ENCODE assay signal across 22 cellular contexts in the genomic region with DNA sequence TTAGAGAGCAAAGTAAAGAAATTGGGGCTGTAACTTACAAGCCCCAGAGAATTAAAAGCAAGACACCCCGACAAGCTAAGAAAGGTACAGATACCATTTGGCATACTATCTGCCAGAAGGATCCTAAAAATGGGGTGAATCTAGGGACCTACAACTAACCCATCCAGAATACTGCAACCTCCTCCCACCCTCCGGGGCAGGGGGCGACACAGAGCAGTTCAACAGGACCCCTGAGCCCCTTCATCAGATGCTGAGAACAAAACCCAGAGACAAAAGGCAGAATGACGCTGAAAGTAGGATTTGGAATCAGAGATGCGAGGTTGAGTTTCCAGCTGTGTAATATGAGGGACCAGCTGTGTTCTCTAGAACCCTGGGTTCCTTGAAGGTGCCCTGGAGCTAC.
A peak's percentile ranks its signal among the peaks of the same experiment; 100 is the strongest.
DNase-seq lines count a peak whose midpoint lies in the region; ATAC-seq, FAIRE-seq and TF ChIP-seq lines count a peak whose summit lies in the region.
"Had no signal": no experiment of that assay in that cellular context is flagged by ENCODE, and none has a peak within 500 bp of the region (broad histone marks: within the 10 kb centered on the region; RNA-seq: fewer than 3 reads in every experiment).

No MANE protein-coding gene starts in this region.

- H3K36me3 ChIP-seq in OCI-LY7 (ENCODE audit: insufficient read depth, low read length) (no peaks in the 10 kb centered on the region), pancreas (no peaks in the 10 kb centered on the region), left ventricle myocardium inferior (no peaks in the 10 kb centered on the region)
- H3K36me3 ChIP-seq: SJSA1, upper lobe of right lung had no signal

- no peak for FAIRE-seq in pancreas (lab: Jason Lieb, UNC)
- FAIRE-seq: A204.1, colon, endothelial cell of umbilical vein had no signal

- no peak overlapping the region for H3K4me2 ChIP-seq in OCI-LY7 (ENCODE audit: low read length)

- no peak overlapping the region for H2AFZ ChIP-seq in OCI-LY7 (ENCODE audit: low read length)

- H3K4me3 ChIP-seq in OCI-LY7 (ENCODE audit: low read depth, low read length, poor library complexity, severe bottlenecking) (no peak overlapping the region), epithelial cell of proximal tubule (ENCODE audit: low read depth, low read length) (no peak overlapping the region), pancreas (no peak overlapping the region), left ventricle myocardium inferior (no peak overlapping the region)
- H3K4me3 ChIP-seq: SJSA1, upper lobe of right lung had no signal

- no peaks in the 10 kb centered on the region for H4K20me1 ChIP-seq in OCI-LY7 (ENCODE audit: insufficient read depth, low read length)

- H3K27ac ChIP-seq in OCI-LY7 (ENCODE audit: low read depth, low read length, poor library complexity, severe bottlenecking) (no peak overlapping the region), pancreas (peak overlapping the region; percentile 79 to 93 (median 86)), left ventricle myocardium inferior (replicated peaks) (no peak overlapping the region)
- H3K27ac ChIP-seq: SJSA1, upper lobe of right lung had no signal

- no peaks in the 10 kb centered on the region for H3K9me2 ChIP-seq in OCI-LY7 (ENCODE audit: insufficient read depth, low read length)

- BruUV-seq in OCI-LY7 (replicated peaks; lab: Mats Ljungman, UMichigan) = no TSS peak

- POLR2A ChIA-PET in OCI-LY7 (lab: Charles Lee) = interaction anchor here (0.6 to 0.9 kb wide), 2 partner anchors 21 to 107 kb away, joined by 3 read pairs; no protein-coding TSS in a partner anchor

- peak; percentile 35; the same call in 1 of the 2 replicates for TF ChIP-seq CTCF in OCI-LY7 (conservative IDR thresholded peaks at IDR 0.05; ENCODE audit: low read length)
- TF ChIP-seq CTCF in epithelial cell of proximal tubule (conservative IDR thresholded peaks at IDR 0.05; ENCODE audit: low read depth, low read length) = peak; percentile 12
- no peak for TF ChIP-seq CTCF in pancreas (IDR thresholded peaks at IDR 0.05)
- no peak for TF ChIP-seq CTCF in left ventricle myocardium inferior (IDR thresholded peaks at IDR 0.05; ENCODE audit: borderline replicate concordance)

- DNase-seq in NCI-H1417 (lab: John Stamatoyannopoulos, UW) (peak in 2 of 3 experiments; percentile 28 to 46), NCI-H1417 treated with DMSO at 0.1 percent for 48 hours (lab: John Stamatoyannopoulos, UW) (no peak), OCI-LY7 (ENCODE audit: low spot score) (no peak), epithelial cell of proximal tubule (ENCODE audit: low read depth) (no peak), pancreas (peak in 1 of 6 donors; percentile 9), DMS53 (lab: John Stamatoyannopoulos, UW) (no peak), left ventricle myocardium inferior (no peak), hypothalamus (lab: John Stamatoyannopoulos, UW) (no peak)
- DNase-seq: activated CD4-positive, alpha-beta T cell treated with anti-CD3 and anti-CD28 coated beads for 1 hour; activated gamma-delta T cell treated with Interleukin-2 at 50 U/mL for 16 hours; amniotic stem cell; C1 segment of cervical spinal cord; DMS153; foreskin melanocyte; natural killer cell; NCI-H1105 treated with DMSO at 0.1 percent for 48 hours; upper lobe of right lung had no signal

- 76 to 88% methylated on average over 5 of the region's 5 CpGs for WGBS in pancreas, 2 donors

- H3K9me3 ChIP-seq in OCI-LY7 (ENCODE audit: low read length) (no peaks in the 10 kb centered on the region), pancreas (no peaks in the 10 kb centered on the region), left ventricle myocardium inferior (replicated peaks) (no peaks in the 10 kb centered on the region)
- H3K9me3 ChIP-seq: SJSA1, upper lobe of right lung had no signal

- ATAC-seq in pancreas = no peak
- ATAC-seq: HCT116, natural killer cell, upper lobe of right lung had no signal

- H3K79me2 ChIP-seq in OCI-LY7 (ENCODE audit: insufficient read depth, low read depth, low read length) = no peaks in the 10 kb centered on the region

- intact Hi-C loops in OCI-LY7 (cut with micrococcal nuclease; ENCODE audit: unreplicated experiment) = no loop called here
- intact Hi-C loops in pancreas (cut with DNase I) = loop anchor here in 2 of 3 donors (5.0 kb wide), 1 partner anchor 68 kb away; no protein-coding TSS in a partner anchor
- intact Hi-C loops in left ventricle myocardium inferior (cut with micrococcal nuclease) = no loop called here

- H3K4me1 ChIP-seq in OCI-LY7 (ENCODE audit: insufficient read depth, low read length, poor library complexity, severe bottlenecking) (no peaks in the 10 kb centered on the region), pancreas (peaks cover 66 to 76% (median 73%) of the 10 kb centered on the region in 3 donors), left ventricle myocardium inferior (peaks cover 35% of the 10 kb centered on the region)

- H3K27me3 ChIP-seq in pancreas (no peaks in the 10 kb centered on the region), left ventricle myocardium inferior (ENCODE audit: low read depth) (peaks cover 12% of the 10 kb centered on the region)
- H3K27me3 ChIP-seq: SJSA1, upper lobe of right lung had no signal

- CTCF ChIA-PET in OCI-LY7 (lab: Charles Lee; ENCODE audit: unreplicated experiment) = interaction anchor here (0.6 kb wide), 1 partner anchor 22 kb away, joined by 3 read pairs; no protein-coding TSS in a partner anchor

Comparison
In these comparisons a context has a peak if more than half of its experiments do, and no peak if none do; other contexts are left out.
1. DNase-seq: peak in NCI-H1417 (2 of 3); none in NCI-H1417 treated with DMSO at 0.1 percent for 48 hours (single experiment), OCI-LY7 (single experiment), epithelial cell of proximal tubule (single experiment), DMS53 (single experiment), left ventricle myocardium inferior (single experiment) and hypothalamus (0 of 51).
2. H3K27ac ChIP-seq: peak in pancreas (4 of 4); none in OCI-LY7 (single experiment) and left ventricle myocardium inferior (single experiment).
3. CTCF ChIP-seq: peak in OCI-LY7 (single experiment) and epithelial cell of proximal tubule (single experiment); none in pancreas (0 of 4) and left ventricle myocardium inferior (single experiment).
4. intact Hi-C loops: an anchor here in pancreas (5.0 kb wide); none called in OCI-LY7 and left ventricle myocardium inferior.